Comparison of ENCODE assay signal across 1 cellular context in genomic region chr17:40647549-40648325, GRCh38.
TF ChIP-seq lines count a peak whose summit lies in the region.

Gene SMARCE1 (minus strand): TSS chr17:40647818. CDS start chr17:40645802, 2,016 bp downstream.

TF ChIP-seq in K562, 482 proteins besides CTCF, POLR2A, EP300 and RAD21 (continued from another document):
- TF ChIP-seq E2F6 (IDR thresholded peaks at IDR 0.05; ENCODE audit: borderline replicate concordance in 1 of 2, extremely low read depth in 1 of 2, insufficient read depth in 1 of 2, insufficient read length in 1 of 2, low read depth in 1 of 2, low read length in 1 of 2, poor library complexity in 1 of 2, severe bottlenecking in 1 of 2): peak in 1 of 2 experiments; percentile 45
- TF ChIP-seq ZHX1 (conservative IDR thresholded peaks at IDR 0.05; ENCODE audit: low read length): no peak
TF ChIP-seq in K562: peak in this region for 110.
